Comparison of ENCODE assay signal across 1 cellular context in the genomic region with DNA sequence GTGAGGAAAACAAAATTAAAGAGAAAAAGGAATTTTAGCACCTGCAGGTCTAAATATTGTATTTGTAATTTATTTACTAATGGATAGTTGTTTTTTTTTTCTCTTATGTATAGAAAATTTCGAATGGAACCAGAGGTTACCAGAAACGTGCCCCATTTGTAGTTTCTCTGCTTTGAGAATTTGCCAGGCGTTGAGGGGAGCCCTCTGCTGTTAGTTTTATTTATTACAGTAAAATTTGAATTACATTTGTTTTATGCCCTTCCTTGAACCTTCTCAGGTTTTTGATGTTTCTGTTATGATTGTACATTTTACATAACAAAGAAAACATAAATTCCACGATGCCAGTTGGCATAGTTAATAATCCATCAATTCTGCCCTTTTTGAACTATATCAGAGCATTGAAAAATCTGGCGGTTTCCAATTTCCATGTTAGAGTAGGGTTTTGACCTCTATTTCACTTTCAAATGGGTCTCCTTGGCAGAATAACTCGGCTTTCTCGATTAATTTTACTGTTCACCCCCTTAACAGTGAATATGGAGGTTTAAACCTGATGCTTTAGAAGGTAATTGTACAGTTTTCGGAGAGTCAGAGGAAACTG.
TF ChIP-seq lines count a peak whose summit lies in the region.

No MANE protein-coding gene starts in this region.

TF ChIP-seq in GM12878, 131 proteins besides CTCF, POLR2A, EP300 and RAD21 (continued from another document):
- TF ChIP-seq, protein P1, sequence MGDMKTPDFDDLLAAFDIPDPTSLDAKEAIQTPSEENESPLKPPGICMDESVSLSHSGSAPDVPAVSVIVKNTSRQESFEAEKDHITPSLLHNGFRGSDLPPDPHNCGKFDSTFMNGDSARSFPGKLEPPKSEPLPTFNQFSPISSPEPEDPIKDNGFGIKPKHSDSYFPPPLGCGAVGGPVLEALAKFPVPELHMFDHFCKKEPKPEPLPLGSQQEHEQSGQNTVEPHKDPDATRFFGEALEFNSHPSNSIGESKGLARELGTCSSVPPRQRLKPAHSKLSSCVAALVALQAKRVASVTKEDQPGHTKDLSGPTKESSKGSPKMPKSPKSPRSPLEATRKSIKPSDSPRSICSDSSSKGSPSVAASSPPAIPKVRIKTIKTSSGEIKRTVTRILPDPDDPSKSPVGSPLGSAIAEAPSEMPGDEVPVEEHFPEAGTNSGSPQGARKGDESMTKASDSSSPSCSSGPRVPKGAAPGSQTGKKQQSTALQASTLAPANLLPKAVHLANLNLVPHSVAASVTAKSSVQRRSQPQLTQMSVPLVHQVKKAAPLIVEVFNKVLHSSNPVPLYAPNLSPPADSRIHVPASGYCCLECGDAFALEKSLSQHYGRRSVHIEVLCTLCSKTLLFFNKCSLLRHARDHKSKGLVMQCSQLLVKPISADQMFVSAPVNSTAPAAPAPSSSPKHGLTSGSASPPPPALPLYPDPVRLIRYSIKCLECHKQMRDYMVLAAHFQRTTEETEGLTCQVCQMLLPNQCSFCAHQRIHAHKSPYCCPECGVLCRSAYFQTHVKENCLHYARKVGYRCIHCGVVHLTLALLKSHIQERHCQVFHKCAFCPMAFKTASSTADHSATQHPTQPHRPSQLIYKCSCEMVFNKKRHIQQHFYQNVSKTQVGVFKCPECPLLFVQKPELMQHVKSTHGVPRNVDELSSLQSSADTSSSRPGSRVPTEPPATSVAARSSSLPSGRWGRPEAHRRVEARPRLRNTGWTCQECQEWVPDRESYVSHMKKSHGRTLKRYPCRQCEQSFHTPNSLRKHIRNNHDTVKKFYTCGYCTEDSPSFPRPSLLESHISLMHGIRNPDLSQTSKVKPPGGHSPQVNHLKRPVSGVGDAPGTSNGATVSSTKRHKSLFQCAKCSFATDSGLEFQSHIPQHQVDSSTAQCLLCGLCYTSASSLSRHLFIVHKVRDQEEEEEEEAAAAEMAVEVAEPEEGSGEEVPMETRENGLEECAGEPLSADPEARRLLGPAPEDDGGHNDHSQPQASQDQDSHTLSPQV (IDR thresholded peaks at IDR 0.05) = no peak
- TF ChIP-seq SMC3 (IDR thresholded peaks at IDR 0.05; ENCODE audit: borderline replicate concordance, low read length) (peak; percentile 87), BHLHE40 (IDR thresholded peaks at IDR 0.05; ENCODE audit: borderline replicate concordance in 1 of 2, low read depth in 2 of 2, low read length in 1 of 2) (peak; percentile 38 to 52; a peak in 3 of 4 replicates)
